22 cellular contexts compared by ENCODE assay signal in genomic region chr5:149594206-149594895, GRCh38. TPM values are rescaled to one million over a fixed set of nuclear protein-coding genes. Genes with fewer than 3 reads are reported as not detected.
DNase-seq lines count a peak whose midpoint lies in the region; ATAC-seq, FAIRE-seq and TF ChIP-seq lines count a peak whose summit lies in the region.
"Had no signal": no experiment of that assay in that cellular context is flagged by ENCODE, and none has a peak within 500 bp of the region (broad histone marks: within the 10 kb centered on the region; RNA-seq: fewer than 3 reads in every experiment).

No MANE protein-coding gene starts in this region.

- dilution Hi-C loops in keratinocyte (cut with MboI; ENCODE audit: extremely low pct_ligation_motif_present, low sequenced_read_pairs): no loop called here

- no peak overlapping the region for H3K9ac ChIP-seq in keratinocyte (ENCODE audit: control insufficient read depth, extremely low read depth, insufficient read depth, low read length)
- no peak overlapping the region for H3K9ac ChIP-seq in PC-3 (ENCODE audit: low read length)

- H3K9me3 Mint-ChIP-seq in CD8-positive, alpha-beta memory T cell: no peaks in the 10 kb centered on the region

- DNase-seq in G401 (ENCODE audit: low spot score): peak; percentile 70
- DNase-seq in cerebellar cortex (ENCODE audit: low spot score): peak; percentile 64
- no peak for DNase-seq in keratinocyte (ENCODE audit: low read depth, low spot score)
- no peak for DNase-seq in suprapubic skin (ENCODE audit: low spot score in 2 of 2)
- DNase-seq in central memory CD4-positive, alpha-beta T cell: no peak
- no peak for DNase-seq in CD8-positive, alpha-beta memory T cell
- DNase-seq in PC-3: no peak
- DNase-seq: DMS 273 treated with DMSO at 0.1 percent for 48 hours; NCI-H1417 treated with DMSO at 0.1 percent for 48 hours; NCI-H2029; NCI-H2171; NCI-H446 treated with DMSO at 0.1 percent for 48 hours; NK-92 treated with Interleukin-12 subunit alpha and Interleukin-12 subunit beta, amount 100 ng/mL, for 24 hours; RPMI8226; SIG-M5 had no signal

- TF ChIP-seq CTCF in keratinocyte (optimal IDR thresholded peaks at IDR 0.05 in 1 of 3, IDR thresholded peaks at IDR 0.05 in 1 of 3, conservative IDR thresholded peaks at IDR 0.05 in 1 of 3; ENCODE audit: extremely low read depth in 1 of 3, insufficient read depth in 2 of 3, low read length in 3 of 3) (no peak), suprapubic skin (IDR thresholded peaks at IDR 0.05) (no peak), PC-3 (conservative IDR thresholded peaks at IDR 0.05; ENCODE audit: low read depth, low read length) (no peak)

- no peaks in the 10 kb centered on the region for H3K9me1 ChIP-seq in keratinocyte (ENCODE audit: control insufficient read depth, extremely low read depth, insufficient read depth, low read length)

- H3K4me3 Mint-ChIP-seq in CD8-positive, alpha-beta memory T cell: no peak overlapping the region

- CTCF ChIA-PET in CD8-positive, alpha-beta memory T cell (lab: Charles Lee): no interaction called here
- CTCF ChIA-PET in PC-3 (lab: Charles Lee): no interaction called here

- H3K4me1 ChIP-seq in keratinocyte (ENCODE audit: control insufficient read depth, extremely low read depth, insufficient read depth, low read length) (peaks cover 8% of the 10 kb centered on the region), suprapubic skin (peaks cover 41% of the 10 kb centered on the region), PC-3 (ENCODE audit: insufficient read depth, low read length) (peaks cover 8% of the 10 kb centered on the region; the same call in 1 of the 2 replicates)
- no peaks in the 10 kb centered on the region for H3K4me1 ChIP-seq in CD8-positive, alpha-beta memory T cell (ENCODE audit: insufficient read depth, low read length)
- H3K4me1 ChIP-seq: HAP-1 had no signal

- H3K4me1 Mint-ChIP-seq in CD8-positive, alpha-beta memory T cell: no peaks in the 10 kb centered on the region

- ATAC-seq in GM21528 (IDR thresholded peaks at IDR 0.05; ENCODE audit: low FRiP score, unreplicated experiment) (no peak), PC-3 (no peak)
- ATAC-seq: A549, K562 had no signal

- H2AFZ ChIP-seq in keratinocyte (ENCODE audit: control insufficient read depth, low read length) (no peak overlapping the region), PC-3 (ENCODE audit: low read length) (no peak overlapping the region)

- no TSS peak for BruUV-seq in PC-3 (replicated peaks; lab: Mats Ljungman, UMichigan)

- TF ChIP-seq EP300 in suprapubic skin (IDR thresholded peaks at IDR 0.05): no peak

- H3K79me2 ChIP-seq in keratinocyte (ENCODE audit: control insufficient read depth, insufficient read depth, low read length): no peaks in the 10 kb centered on the region
- no peaks in the 10 kb centered on the region for H3K79me2 ChIP-seq in PC-3 (ENCODE audit: low read length)

- FAIRE-seq in keratinocyte (lab: Jason Lieb, UNC): peak; percentile 5
- FAIRE-seq: GM12892, GM19239, K562 had no signal

- POLR2A ChIA-PET in CD8-positive, alpha-beta memory T cell (lab: Charles Lee): no interaction called here
- POLR2A ChIA-PET in PC-3 (lab: Charles Lee; ENCODE audit: unreplicated experiment): no interaction called here

- peak overlapping the region in 1 of 8 donors; percentile 9 for H3K27ac Mint-ChIP-seq in CD8-positive, alpha-beta memory T cell

- H3K27ac ChIP-seq in keratinocyte (ENCODE audit: control insufficient read depth, insufficient read depth, low read length) (no peak overlapping the region), suprapubic skin (peak overlapping the region; percentile 41), PC-3 (ENCODE audit: low read length) (no peak overlapping the region)
- no peak overlapping the region for H3K27ac ChIP-seq in CD8-positive, alpha-beta memory T cell (ENCODE audit: low read depth, low read length)
- H3K27ac ChIP-seq: A549, C4-2B had no signal

- H3K9me3 ChIP-seq in keratinocyte (ENCODE audit: control insufficient read depth, low read depth, low read length) (no peaks in the 10 kb centered on the region), suprapubic skin (no peaks in the 10 kb centered on the region), PC-3 (ENCODE audit: low read length) (no peaks in the 10 kb centered on the region)
- H3K9me3 ChIP-seq in CD8-positive, alpha-beta memory T cell (ENCODE audit: low read length): no peaks in the 10 kb centered on the region
- H3K9me3 ChIP-seq: A549, HAP-1 had no signal

- TF ChIP-seq POLR2A in suprapubic skin (IDR thresholded peaks at IDR 0.05): no peak

- H3K36me3 ChIP-seq in keratinocyte (ENCODE audit: control insufficient read depth in 2 of 2, extremely low read depth in 1 of 2, insufficient read depth in 2 of 2, low read length in 2 of 2) (peaks cover 0 to 2% of the 10 kb centered on the region in 2 experiments), suprapubic skin (no peaks in the 10 kb centered on the region), PC-3 (ENCODE audit: low read depth, low read length) (no peaks in the 10 kb centered on the region)
- no peaks in the 10 kb centered on the region for H3K36me3 ChIP-seq in CD8-positive, alpha-beta memory T cell (ENCODE audit: insufficient read depth, low read length)
- H3K36me3 ChIP-seq: HAP-1 had no signal

- H4K20me1 ChIP-seq in keratinocyte (ENCODE audit: control insufficient read depth, extremely low read depth, insufficient read depth, low read length) (no peaks in the 10 kb centered on the region), PC-3 (ENCODE audit: low read length) (no peaks in the 10 kb centered on the region)

- WGBS in suprapubic skin: 69% methylated on average over 5 of the region's 5 CpGs

- no peaks in the 10 kb centered on the region for H3F3A ChIP-seq in PC-3 (ENCODE audit: low read length, unreplicated experiment)

- peaks cover 1 to 25% of the 10 kb centered on the region in 2 donors for H3K27me3 Mint-ChIP-seq in CD8-positive, alpha-beta memory T cell

- in situ Hi-C loops in G401 (cut with HindIII; ENCODE audit: low sequenced_read_pairs): no loop called here

- H3K4me2 ChIP-seq in keratinocyte (ENCODE audit: control insufficient read depth, extremely low read depth, insufficient read depth, low read depth, low read length) (no peak overlapping the region), PC-3 (ENCODE audit: low read length) (no peak overlapping the region)
- H3K4me2 ChIP-seq: A549 had no signal

- H3K36me3 Mint-ChIP-seq in CD8-positive, alpha-beta memory T cell: peaks cover 0 to 2% (median 0%) of the 10 kb centered on the region in 3 donors

- H3K9me2 ChIP-seq in PC-3 (replicated peaks; ENCODE audit: low read length): no peaks in the 10 kb centered on the region

- H3K4me3 ChIP-seq in keratinocyte (ENCODE audit: control insufficient read depth in 2 of 3, extremely low read depth in 1 of 3, insufficient read depth in 2 of 3, low read depth in 1 of 3, low read length in 3 of 3) (no peak overlapping the region), suprapubic skin (no peak overlapping the region), PC-3 (ENCODE audit: low read length) (no peak overlapping the region)
- no peak overlapping the region for H3K4me3 ChIP-seq in CD8-positive, alpha-beta memory T cell (ENCODE audit: low read length)
- H3K4me3 ChIP-seq: A549, HAP-1, K562 had no signal

- intact Hi-C loops in PC-3 (cut with micrococcal nuclease): no loop called here

- no peaks in the 10 kb centered on the region for H3K27me3 ChIP-seq in keratinocyte (ENCODE audit: control insufficient read depth, extremely low read depth, insufficient read depth, low read length)
- no peaks in the 10 kb centered on the region for H3K27me3 ChIP-seq in suprapubic skin
- H3K27me3 ChIP-seq in CD8-positive, alpha-beta memory T cell (ENCODE audit: insufficient read depth, low read length, poor library complexity, severe bottlenecking): no peaks in the 10 kb centered on the region
- H3K27me3 ChIP-seq in PC-3 (ENCODE audit: low read length): no peaks in the 10 kb centered on the region

RNA-seq across cellular contexts. Expression of gene ARHGEF37, which starts 13.1 kb away (rescaled TPM):
- total RNA-seq in G401 (2014; rRNA removed; shearing (Covaris generic)): not detected in 2 replicates
- polyA plus RNA-seq in keratinocyte: 4.1 to 25.0 TPM (median 8.7 TPM) in 3 replicates
- polyA plus RNA-seq in keratinocyte (2011; ENCODE audit: low read depth): 19.3 TPM
- 7.9 and 8.8 TPM in 2 replicates for polyA plus RNA-seq in keratinocyte (2011; cell fraction: cytosol; rRNA removed)
- polyA plus RNA-seq in keratinocyte (2011; cell fraction: nucleus; rRNA removed): 22.3 and 22.9 TPM in 2 replicates
- polyA plus RNA-seq in keratinocyte (2012; ENCODE audit: low replicate concordance): 5.7 and 29.3 TPM in 2 replicates
- 6.6 to 21.9 TPM (median 11.9 TPM) in 3 replicates for polyA minus RNA-seq in keratinocyte
- 6.9 TPM for polyA minus RNA-seq in keratinocyte (2011; cell fraction: cytosol; rRNA and poly(A)+ RNA removed)
- polyA minus RNA-seq in keratinocyte (2011; cell fraction: nucleus; rRNA and poly(A)+ RNA removed): 15.3 and 18.8 TPM in 2 replicates
- total RNA-seq in suprapubic skin (10 to 100 TPM; 45.4 to 75.3 (median 65.3) TPM), PC-3 (2014; rRNA removed) (5.2 and 6.5 TPM in 2 replicates)
- under 1 TPM; 0.13 to 0.53 TPM for total RNA-seq in CD8-positive, alpha-beta memory T cell
- polyA plus RNA-seq in CD8-positive, alpha-beta memory T cell: not detected

RNA-seq across cellular contexts. Expression of gene CSNK1A1, which starts 43.1 kb away (rescaled TPM):
- 230 and 259 TPM in 2 replicates for total RNA-seq in G401 (2014; rRNA removed; shearing (Covaris generic))
- 195 to 289 TPM (median 265 TPM) in 3 replicates for polyA plus RNA-seq in keratinocyte
- polyA plus RNA-seq in keratinocyte (2011; ENCODE audit: low read depth): 951 TPM
- polyA plus RNA-seq in keratinocyte (2011; cell fraction: cytosol; rRNA removed): 163 and 296 TPM in 2 replicates
- polyA plus RNA-seq in keratinocyte (2011; cell fraction: nucleus; rRNA removed): 204 and 245 TPM in 2 replicates
- polyA plus RNA-seq in keratinocyte (2012; ENCODE audit: low replicate concordance): 203 and 302 TPM in 2 replicates
- 139 to 440 TPM (median 413 TPM) in 3 replicates for polyA minus RNA-seq in keratinocyte
- polyA minus RNA-seq in keratinocyte (2011; cell fraction: cytosol; rRNA and poly(A)+ RNA removed): 372 TPM
- polyA minus RNA-seq in keratinocyte (2011; cell fraction: nucleus; rRNA and poly(A)+ RNA removed): 205 and 376 TPM in 2 replicates
- total RNA-seq in suprapubic skin: 100 to 1,000 TPM; 273 to 365 (median 320) TPM
- total RNA-seq in CD8-positive, alpha-beta memory T cell: 100 to 1,000 TPM; 177 to 187 TPM
- 118 TPM for polyA plus RNA-seq in CD8-positive, alpha-beta memory T cell
- 500 and 586 TPM in 2 replicates for total RNA-seq in PC-3 (2014; rRNA removed)

Comparison
In these comparisons a context has a peak if more than half of its experiments do, and no peak if none do; other contexts are left out.
1. DNase-seq: peak in G401 (single experiment) and cerebellar cortex (single experiment); none in keratinocyte (single experiment), suprapubic skin (0 of 2), central memory CD4-positive, alpha-beta T cell (single experiment), CD8-positive, alpha-beta memory T cell (0 of 5) and PC-3 (single experiment).